Comparison of ENCODE assay signal across 8 cellular contexts in genomic region chr10:79331709-79332108, GRCh38. TPM values are rescaled to one million over a fixed set of nuclear protein-coding genes. Genes with fewer than 3 reads are reported as not detected.
DNase-seq lines count a peak whose midpoint lies in the region; ATAC-seq and TF ChIP-seq lines count a peak whose summit lies in the region.

No MANE protein-coding gene starts in this region.

- H3K4me1 Mint-ChIP-seq in T-cell, result peaks cover 7 to 29% (median 14%) of the 10 kb centered on the region in 3 donors

- intact Hi-C loops in posterior vena cava (cut with DNase I), result no loop called here

- POLR2A ChIA-PET in T-cell (lab: Charles Lee), result no interaction called here

- no peaks in the 10 kb centered on the region for H3K27me3 Mint-ChIP-seq in T-cell

- CTCF ChIA-PET in T-cell (lab: Charles Lee), result no interaction called here

- no peaks in the 10 kb centered on the region for H3K36me3 Mint-ChIP-seq in T-cell

- DNase-seq in T-cell, result peak in 32 of 34 experiments; percentile 29 to 71 (median 55)
- DNase-seq in amniotic stem cell (lab: John Stamatoyannopoulos, UW), result peak; percentile 80
- peak; percentile 79 for DNase-seq in posterior vena cava (ENCODE audit: low spot score)
- DNase-seq in NCI-H2029 treated with DMSO at 0.1 percent for 48 hours (lab: John Stamatoyannopoulos, UW), result no peak
- DNase-seq in DMS153 (lab: John Stamatoyannopoulos, UW), result no peak
- DNase-seq in hypothalamus (lab: John Stamatoyannopoulos, UW), result no peak

- peak; percentile 77 for ATAC-seq in HG02981 (IDR thresholded peaks at IDR 0.05; ENCODE audit: unreplicated experiment)
- peak; percentile 82 to 97 (median 86) for ATAC-seq in T-cell (replicated peaks in 1 of 4)

- H3K27ac Mint-ChIP-seq in T-cell, result peak overlapping the region; percentile 48 to 76

- no peaks in the 10 kb centered on the region for H3K9me3 Mint-ChIP-seq in T-cell

- TF ChIP-seq POLR2A in GM18526 (IDR thresholded peaks at IDR 0.05; ENCODE audit: extremely low read depth, insufficient read length), result peak; percentile 47

- H3K4me3 Mint-ChIP-seq in T-cell, result no peak overlapping the region

RNA-seq across cellular contexts. Expression of gene PPIF, which starts 15.6 kb away (rescaled TPM):
- total RNA-seq in T-cell (10 to 100 TPM; 25.6 to 36.2 (median 31.3) TPM), posterior vena cava (10 to 100 TPM; 20.4 to 23.9 TPM)

Comparison
In these comparisons a context has a peak if more than half of its experiments do, and no peak if none do; other contexts are left out.
1. DNase-seq: peak in T-cell (32 of 34), amniotic stem cell (single experiment) and posterior vena cava (single experiment); none in NCI-H2029 treated with DMSO at 0.1 percent for 48 hours (single experiment), DMS153 (single experiment) and hypothalamus (0 of 51).